Comparison of ENCODE assay signal across 11 cellular contexts in genomic region chr5:60948738-60949137, GRCh38.
"Had no signal": no experiment of that assay in that cellular context is flagged by ENCODE, and none has a peak within 500 bp of the region (broad histone marks: within the 10 kb centered on the region; RNA-seq: fewer than 3 reads in every experiment).

No MANE protein-coding gene starts in this region.

- H2AFZ ChIP-seq: GM23248, GM23338 had no signal

- FAIRE-seq: H1, H54 had no signal

- H3K27ac ChIP-seq: GM23248 had no signal

- H3K9me3 Mint-ChIP-seq: GM23338, H9, HFFc6 had no signal

- DNase-seq: GM23248, GOT3, H7, H9, HCEC 1CT, HFFc6 had no signal

- H3K4me3 ChIP-seq: GM23248, GM23338, HAP-1 had no signal

- H3K4me2 ChIP-seq: GM23338 had no signal

- H3K27ac Mint-ChIP-seq: GM23338, H9, HFFc6 had no signal

- H3K4me3 Mint-ChIP-seq: GM23338, H9, HFFc6 had no signal

- H3K9me3 ChIP-seq: HAP-1 had no signal

- H3K36me3 ChIP-seq: HAP-1 had no signal

- H3K9ac ChIP-seq: GM23248 had no signal

- ATAC-seq: GM23338, HCT116 had no signal
